8 cellular contexts compared by ENCODE assay signal in the genomic region with DNA sequence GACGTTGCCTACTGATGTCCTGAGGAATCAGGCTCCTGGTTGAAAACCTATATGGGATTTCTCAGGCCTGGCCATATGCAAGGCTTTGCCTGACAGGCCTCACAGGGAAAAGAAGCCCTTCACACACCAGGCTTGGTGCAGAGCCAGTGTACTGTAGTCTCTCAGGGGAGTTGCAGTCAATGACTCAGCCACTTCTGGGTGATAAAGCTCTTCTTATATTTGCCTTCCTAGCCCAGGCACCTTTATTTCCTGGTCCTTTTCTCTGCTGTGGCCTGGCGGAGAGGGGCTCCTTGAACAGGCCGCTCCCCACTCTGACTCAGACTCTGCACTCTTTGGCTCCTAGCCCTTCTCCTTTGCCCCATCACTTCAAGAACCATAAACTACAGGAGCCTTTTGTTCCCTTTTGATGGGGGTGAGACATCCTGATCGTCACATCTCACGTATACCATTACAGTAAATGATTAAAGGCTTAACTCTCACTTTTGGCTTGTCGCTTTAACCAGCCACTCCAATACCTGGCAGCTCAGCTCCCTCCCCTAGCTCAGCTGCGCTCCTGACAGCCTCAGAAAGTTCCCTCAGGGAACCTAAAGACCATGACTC. TPM values are rescaled to one million over a fixed set of nuclear protein-coding genes. Genes with fewer than 3 reads are reported as not detected.
A peak's percentile ranks its signal among the peaks of the same experiment; 100 is the strongest.
DNase-seq lines count a peak whose midpoint lies in the region; ATAC-seq, FAIRE-seq and TF ChIP-seq lines count a peak whose summit lies in the region.

No MANE protein-coding gene starts in this region.

- H3K4me1 Mint-ChIP-seq in Caco-2 (ENCODE audit: low read depth, unreplicated experiment), result peaks cover 9% of the 10 kb centered on the region

- no peaks in the 10 kb centered on the region for H3K27me3 ChIP-seq in Caco-2 (replicated peaks; ENCODE audit: control insufficient read depth, insufficient read depth, low read length)

- ATAC-seq in HG03060 (IDR thresholded peaks at IDR 0.05; ENCODE audit: low read depth, unreplicated experiment) (peak; percentile 38), GM21526 (IDR thresholded peaks at IDR 0.05; ENCODE audit: low FRiP score, unreplicated experiment) (no peak)

- peak overlapping the region; percentile 50 for H3K27ac Mint-ChIP-seq in Caco-2 (ENCODE audit: unreplicated experiment)

- H3K4me3 Mint-ChIP-seq in Caco-2 (ENCODE audit: unreplicated experiment), result no peak overlapping the region

- H3K9me3 ChIP-seq in Caco-2, result no peaks in the 10 kb centered on the region

- H3K27ac ChIP-seq in caudate nucleus (ENCODE audit: low read depth, low read length), result no peak overlapping the region

- FAIRE-seq in GM19239 (lab: Jason Lieb, UNC), result no peak

- BruUV-seq in Caco-2 (replicated peaks; lab: Mats Ljungman, UMichigan), result no TSS peak

- no peak for TF ChIP-seq CTCF in Caco-2 (IDR thresholded peaks at IDR 0.05; ENCODE audit: insufficient read depth in 1 of 2, low read depth in 1 of 2, low read length in 1 of 2, severe bottlenecking in 1 of 2, unreplicated experiment in 1 of 2)

- DNase-seq in Caco-2 (peak; percentile 23 to 61), OCI-M1 (lab: John Stamatoyannopoulos, UW) (peak; percentile 65), fibroblast of peridontal ligament (ENCODE audit: extremely low read depth) (peak; percentile 70), renal cortical epithelial cell (ENCODE audit: low read depth) (peak; percentile 99), GM19239 (ENCODE audit: insufficient read length, low spot score) (no peak), caudate nucleus (lab: John Stamatoyannopoulos, UW) (no peak)

- peaks cover 8% of the 10 kb centered on the region; the same call in 1 of the 2 replicates for H3K4me1 ChIP-seq in Caco-2

- no peak overlapping the region for H3K4me3 ChIP-seq in Caco-2 (ENCODE audit: low read depth, low read length)

- intact Hi-C loops in Caco-2 (cut with micrococcal nuclease; ENCODE audit: unreplicated experiment), result no loop called here

- no peaks in the 10 kb centered on the region for H3K36me3 Mint-ChIP-seq in Caco-2 (ENCODE audit: insufficient read depth, unreplicated experiment)

- H3K36me3 ChIP-seq in Caco-2 (ENCODE audit: control insufficient read depth, insufficient read depth, low read length), result no peaks in the 10 kb centered on the region

- POLR2A ChIA-PET in Caco-2 (lab: Charles Lee), result no interaction called here

- CTCF ChIA-PET in Caco-2 (lab: Charles Lee), result interaction anchor here (0.7 kb wide), 1 partner anchor 238 kb away, joined by 3 read pairs; no protein-coding TSS in a partner anchor

- H3K9me3 Mint-ChIP-seq in Caco-2 (ENCODE audit: unreplicated experiment), result no peaks in the 10 kb centered on the region

- no peaks in the 10 kb centered on the region for H3K27me3 Mint-ChIP-seq in Caco-2 (ENCODE audit: insufficient read depth, unreplicated experiment)

RNA-seq across cellular contexts. Expression of a gene that starts 33.5 kb away (rescaled TPM):
- total RNA-seq in Caco-2 (2022) (8.6 and 12.9 TPM in 2 replicates), renal cortical epithelial cell (52.3 and 77.7 TPM in 2 replicates)

Comparison
In these comparisons a context has a peak if more than half of its experiments do, and no peak if none do; other contexts are left out.
1. DNase-seq: peak in Caco-2 (2 of 2), OCI-M1 (single experiment), fibroblast of peridontal ligament (single experiment) and renal cortical epithelial cell (single experiment); none in GM19239 (single experiment) and caudate nucleus (0 of 61).